Comparison of ENCODE assay signal across 16 cellular contexts in the genomic region with DNA sequence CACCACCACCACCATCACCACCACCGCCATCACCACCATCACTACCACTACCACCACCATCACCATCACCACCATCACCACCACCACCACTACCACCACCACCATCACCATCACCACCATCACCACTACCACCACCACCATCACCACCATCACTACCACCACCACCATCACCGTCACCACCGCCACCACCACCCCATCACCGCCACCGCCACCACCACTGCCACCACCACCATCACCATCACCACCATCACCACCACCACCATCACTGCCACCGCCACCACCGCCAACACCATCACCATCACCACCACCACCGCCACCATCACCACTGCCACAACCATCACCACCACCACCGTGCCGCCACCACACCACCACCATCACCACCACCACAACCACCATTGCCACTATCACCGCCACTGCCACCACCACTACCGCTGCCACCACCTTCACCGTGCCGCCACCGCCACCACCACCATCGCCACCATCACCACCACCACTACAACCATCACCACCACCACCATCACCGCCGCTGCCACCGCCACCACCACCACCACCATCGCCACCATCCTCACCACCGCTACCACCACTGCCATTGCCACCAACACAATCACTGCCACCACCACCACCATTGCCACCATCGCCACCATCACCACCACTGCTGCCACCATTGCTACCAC.
A peak's percentile ranks its signal among the peaks of the same experiment; 100 is the strongest.
DNase-seq lines count a peak whose midpoint lies in the region; ATAC-seq, FAIRE-seq and TF ChIP-seq lines count a peak whose summit lies in the region.
"Had no signal": no experiment of that assay in that cellular context is flagged by ENCODE, and none has a peak within 500 bp of the region (broad histone marks: within the 10 kb centered on the region; RNA-seq: fewer than 3 reads in every experiment).

No MANE protein-coding gene starts in this region.

- no peaks in the 10 kb centered on the region for H3K79me2 ChIP-seq in H1 (ENCODE audit: control insufficient read depth in 1 of 2, insufficient read depth in 2 of 2, low read length in 2 of 2)
- no peaks in the 10 kb centered on the region for H3K79me2 ChIP-seq in neural progenitor cell (ENCODE audit: low read depth)

- H3K9me3 Mint-ChIP-seq in activated naive CD8-positive, alpha-beta T cell treated with anti-CD3 and anti-CD28 coated beads, Interleukin-2, amount 10 ng/mL, durations not matched to agents 7 days and 5 days = peaks cover 11% of the 10 kb centered on the region
- H3K9me3 Mint-ChIP-seq in activated naive CD8-positive, alpha-beta T cell treated with anti-CD3 and anti-CD28 coated beads, Interleukin-2, amount 50 U/mL, for 24 hours = peaks cover 14% of the 10 kb centered on the region
- peaks cover 11% of the 10 kb centered on the region for H3K9me3 Mint-ChIP-seq in neural progenitor cell
- peaks cover 2% of the 10 kb centered on the region for H3K9me3 Mint-ChIP-seq in Calu3 (ENCODE audit: low read depth, unreplicated experiment)

- H2BK5ac ChIP-seq in H1 (ENCODE audit: low read depth, low read length) = no peak overlapping the region

- H3K27me3 ChIP-seq in H1 (replicated peaks in 1 of 4; ENCODE audit: control insufficient read depth in 3 of 4, extremely low read depth in 1 of 4, insufficient read depth in 3 of 4, low read length in 3 of 4) = no peaks in the 10 kb centered on the region
- no peaks in the 10 kb centered on the region for H3K27me3 ChIP-seq in neural progenitor cell
- H3K27me3 ChIP-seq: BLaER1 had no signal

- no peak for TF ChIP-seq POLR2A in H1 (IDR thresholded peaks at IDR 0.05; ENCODE audit: control extremely low read depth in 1 of 2, low read depth in 2 of 2, low read length in 2 of 2)

- no peak for FAIRE-seq in H1 (lab: Jason Lieb, UNC)
- peak; percentile 99 for FAIRE-seq in urothelium cell line (lab: Jason Lieb, UNC)
- FAIRE-seq: GM18507 had no signal

- H2BK15ac ChIP-seq in H1 (ENCODE audit: low read length) = no peak overlapping the region

- no peak overlapping the region for H3K14ac ChIP-seq in H1 (ENCODE audit: insufficient read length)

- WGBS in H1 (ENCODE audit: extremely low coverage in 1 of 2, insufficient coverage in 1 of 2, insufficient read length in 1 of 2, insufficient replicate concordance in 2 of 2, low coverage in 1 of 2, low lambda C conversion rate in 2 of 2, missing lambda C conversion rate in 1 of 2), 2 experiments = 83% methylated on average over 7 of the region's 22 CpGs; no CpG with 5 or more reads in 1 of the 2 experiments

- H2BK12ac ChIP-seq in H1 (ENCODE audit: low read depth, low read length) = 0 out of 2 replicates have a peak overlapping the region, but pooled peaks have one; percentile 68

- H2AFZ ChIP-seq in H1 (ENCODE audit: low read length) = no peak overlapping the region
- no peak overlapping the region for H2AFZ ChIP-seq in neural progenitor cell (replicated peaks)
- H2AFZ ChIP-seq: GM23338 had no signal

- peak overlapping the region; percentile 34 for H3K27ac Mint-ChIP-seq in activated naive CD8-positive, alpha-beta T cell treated with anti-CD3 and anti-CD28 coated beads, Interleukin-2, amount 10 ng/mL, durations not matched to agents 7 days and 5 days
- H3K27ac Mint-ChIP-seq in activated naive CD8-positive, alpha-beta T cell treated with anti-CD3 and anti-CD28 coated beads, Interleukin-2, amount 50 U/mL, for 24 hours = no peak overlapping the region
- H3K27ac Mint-ChIP-seq in neural progenitor cell (no peak overlapping the region), Calu3 (ENCODE audit: unreplicated experiment) (no peak overlapping the region)
- H3K27ac Mint-ChIP-seq: CD8-positive, alpha-beta memory T cell; GM23338; H9 had no signal

- peaks cover 10% of the 10 kb centered on the region; the same call in 1 of the 2 replicates for H3K23me2 ChIP-seq in H1 (ENCODE audit: low read depth, low read length)

- H3K9ac ChIP-seq in H1 (replicated peaks in 1 of 4; ENCODE audit: extremely low read depth in 1 of 4, low read depth in 3 of 4, low read length in 3 of 4) (no peak overlapping the region), neural progenitor cell (no peak overlapping the region)
- H3K9ac ChIP-seq: BLaER1 had no signal

- H3K36me3 Mint-ChIP-seq in activated naive CD8-positive, alpha-beta T cell treated with anti-CD3 and anti-CD28 coated beads, Interleukin-2, amount 10 ng/mL, durations not matched to agents 7 days and 5 days = no peaks in the 10 kb centered on the region
- H3K36me3 Mint-ChIP-seq in activated naive CD8-positive, alpha-beta T cell treated with anti-CD3 and anti-CD28 coated beads, Interleukin-2, amount 50 U/mL, for 24 hours (ENCODE audit: low read depth) = no peaks in the 10 kb centered on the region
- H3K36me3 Mint-ChIP-seq in neural progenitor cell = peaks cover 2% of the 10 kb centered on the region
- H3K36me3 Mint-ChIP-seq in Calu3 (ENCODE audit: insufficient read depth, unreplicated experiment) = no peaks in the 10 kb centered on the region
- H3K36me3 Mint-ChIP-seq: CD8-positive, alpha-beta memory T cell had no signal

- H4K5ac ChIP-seq in H1 (ENCODE audit: insufficient read length, low read depth, low read length) = no peak overlapping the region

- H3K4ac ChIP-seq in H1 (replicated peaks; ENCODE audit: insufficient read length, low read depth, low read length) = no peak overlapping the region

- H3K4me3 ChIP-seq in H1 (ENCODE audit: extremely low read depth in 1 of 4, insufficient read depth in 2 of 4, low read depth in 3 of 4, low read length in 4 of 4) (no peak overlapping the region), neural progenitor cell (no peak overlapping the region)
- H3K4me3 ChIP-seq: BLaER1, GM23338 had no signal

- no peaks in the 10 kb centered on the region for H3K4me1 ChIP-seq in H1 (replicated peaks in 1 of 4; ENCODE audit: control insufficient read depth in 3 of 4, insufficient read depth in 4 of 4, low read length in 3 of 4)
- H3K4me1 ChIP-seq in neural progenitor cell = no peaks in the 10 kb centered on the region
- H3K4me1 ChIP-seq: BLaER1, Caco-2 had no signal

- H3K23ac ChIP-seq in H1 (ENCODE audit: insufficient read length) = no peak overlapping the region

- no peak overlapping the region for H2BK20ac ChIP-seq in H1 (ENCODE audit: low read length)

- no peak overlapping the region for H2AK5ac ChIP-seq in H1 (ENCODE audit: low read depth, low read length)

- peak overlapping the region; percentile 46 for H3K56ac ChIP-seq in H1 (replicated peaks; ENCODE audit: insufficient read length, low read depth, low read length)

- H3K18ac ChIP-seq in H1 (ENCODE audit: extremely low read depth, low read length) = no peak overlapping the region

- H3K27ac ChIP-seq in H1 (ENCODE audit: low read depth, low read length) = no peak overlapping the region
- no peak overlapping the region for H3K27ac ChIP-seq in neural progenitor cell
- H3K27ac ChIP-seq: 22Rv1, BLaER1 had no signal

- H4K8ac ChIP-seq in H1 (ENCODE audit: extremely low read depth, insufficient read depth, low read length) = no peak overlapping the region

- no peaks in the 10 kb centered on the region for H3K4me1 Mint-ChIP-seq in activated naive CD8-positive, alpha-beta T cell treated with anti-CD3 and anti-CD28 coated beads, Interleukin-2, amount 10 ng/mL, durations not matched to agents 7 days and 5 days
- H3K4me1 Mint-ChIP-seq in activated naive CD8-positive, alpha-beta T cell treated with anti-CD3 and anti-CD28 coated beads, Interleukin-2, amount 50 U/mL, for 24 hours = no peaks in the 10 kb centered on the region
- H3K4me1 Mint-ChIP-seq in neural progenitor cell (no peaks in the 10 kb centered on the region), Calu3 (ENCODE audit: low read depth, unreplicated experiment) (no peaks in the 10 kb centered on the region)
- H3K4me1 Mint-ChIP-seq: CD8-positive, alpha-beta memory T cell; GM23338; H9 had no signal

- no peak for ATAC-seq in activated naive CD8-positive, alpha-beta T cell treated with anti-CD3 and anti-CD28 coated beads, Interleukin-2, amount 10 ng/mL, durations not matched to agents 7 days and 5 days (ENCODE audit: low read depth)
- ATAC-seq in activated naive CD8-positive, alpha-beta T cell treated with anti-CD3 and anti-CD28 coated beads, Interleukin-2, amount 50 U/mL, for 24 hours = no peak
- ATAC-seq: GM23338 had no signal

- no peak for TF ChIP-seq RAD21 in H1 (IDR thresholded peaks at IDR 0.05 in 1 of 2, conservative IDR thresholded peaks at IDR 0.05 in 1 of 2; ENCODE audit: low read depth in 2 of 2, low read length in 2 of 2)

- intact Hi-C loops in Calu3 (cut with micrococcal nuclease; ENCODE audit: unreplicated experiment) = no loop called here

- H3K9me3 ChIP-seq in H1 (ENCODE audit: insufficient read depth in 2 of 2, low read depth in 1 of 2, low read length in 1 of 2) (peaks cover 0 to 7% of the 10 kb centered on the region in 2 experiments; a peak in 1 of 4 replicates), neural progenitor cell (ENCODE audit: low read depth) (no peaks in the 10 kb centered on the region)
- H3K9me3 ChIP-seq: Caco-2 had no signal

- H3K4me2 ChIP-seq in H1 (ENCODE audit: insufficient read depth in 1 of 2, low read depth in 2 of 2, low read length in 2 of 2) (no peak overlapping the region), neural progenitor cell (no peak overlapping the region)
- H3K4me2 ChIP-seq: BLaER1, GM23338 had no signal

- no peaks in the 10 kb centered on the region for H3K79me1 ChIP-seq in H1 (ENCODE audit: low read depth, low read length)

- H4K20me1 ChIP-seq in H1 (replicated peaks in 1 of 2; ENCODE audit: control insufficient read depth in 1 of 2, insufficient read depth in 2 of 2, low read length in 2 of 2) (no peaks in the 10 kb centered on the region), neural progenitor cell (ENCODE audit: low read depth) (no peaks in the 10 kb centered on the region)
- H4K20me1 ChIP-seq: BLaER1 had no signal

- H4K91ac ChIP-seq in H1 (replicated peaks; ENCODE audit: insufficient read length, low read length) = no peak overlapping the region

- TF ChIP-seq CTCF in H1 (IDR thresholded peaks at IDR 0.05; ENCODE audit: control extremely low read depth in 1 of 3, insufficient read depth in 1 of 3, low read depth in 1 of 3, low read length in 3 of 3) (no peak), neural progenitor cell (IDR thresholded peaks at IDR 0.05) (no peak), Calu3 (IDR thresholded peaks at IDR 0.05; ENCODE audit: unreplicated experiment) (no peak)

- H2BK120ac ChIP-seq in H1 (replicated peaks; ENCODE audit: low read depth, low read length) = no peak overlapping the region

- TF ChIP-seq EP300 in H1 (IDR thresholded peaks at IDR 0.05; ENCODE audit: borderline replicate concordance in 1 of 2, low read depth in 2 of 2, low read length in 2 of 2) = no peak

- H3K36me3 ChIP-seq in H1 (ENCODE audit: control insufficient read depth in 2 of 4, insufficient read depth in 4 of 4, low read length in 3 of 4) (no peaks in the 10 kb centered on the region), neural progenitor cell (no peaks in the 10 kb centered on the region)
- H3K36me3 ChIP-seq: BLaER1 had no signal

- CTCF ChIA-PET in H1 (lab: Charles Lee; ENCODE audit: partially characterized antibody) = no interaction called here
- CTCF ChIA-PET in Calu3 (lab: Charles Lee) = no interaction called here

- H3F3A ChIP-seq in neural progenitor cell (ENCODE audit: low read depth) = no peaks in the 10 kb centered on the region

- no TSS peak for BruUV-seq in Calu3 (replicated peaks; lab: Mats Ljungman, UMichigan)

- no peak for DNase-seq in activated naive CD8-positive, alpha-beta T cell treated with anti-CD3 and anti-CD28 coated beads, Interleukin-2, amount 10 ng/mL, durations not matched to agents 7 days and 5 days
- DNase-seq in activated naive CD8-positive, alpha-beta T cell treated with anti-CD3 and anti-CD28 coated beads, Interleukin-2, amount 50 U/mL, for 24 hours = no peak
- DNase-seq in H1 (ENCODE audit: low read depth in 1 of 2, low spot score in 2 of 2) (no peak), neural progenitor cell (ENCODE audit: low spot score) (no peak), urothelium cell line (ENCODE audit: low spot score) (no peak), Calu3 (no peak), cerebellum (ENCODE audit: low spot score) (no peak)
- no peak for DNase-seq in activated CD4-positive, CD25-positive, alpha-beta regulatory T cell (lab: John Stamatoyannopoulos, UW)
- DNase-seq: Caco-2, DMS 273 treated with DMSO at 0.1 percent for 48 hours, H9 had no signal

- H3K4me3 Mint-ChIP-seq in activated naive CD8-positive, alpha-beta T cell treated with anti-CD3 and anti-CD28 coated beads, Interleukin-2, amount 10 ng/mL, durations not matched to agents 7 days and 5 days = no peak overlapping the region
- no peak overlapping the region for H3K4me3 Mint-ChIP-seq in activated naive CD8-positive, alpha-beta T cell treated with anti-CD3 and anti-CD28 coated beads, Interleukin-2, amount 50 U/mL, for 24 hours
- H3K4me3 Mint-ChIP-seq in neural progenitor cell (peak overlapping the region; percentile 54), Calu3 (ENCODE audit: low read depth, unreplicated experiment) (no peak overlapping the region)
- H3K4me3 Mint-ChIP-seq: CD8-positive, alpha-beta memory T cell; GM23338; H9 had no signal

- POLR2A ChIA-PET in activated naive CD8-positive, alpha-beta T cell treated with anti-CD3 and anti-CD28 coated beads, Interleukin-2, amount 10 ng/mL, durations not matched to agents 7 days and 5 days (lab: Charles Lee) = no interaction called here
- POLR2A ChIA-PET in H1 (lab: Charles Lee; ENCODE audit: partially characterized antibody) = no interaction called here

- no peaks in the 10 kb centered on the region for H3K27me3 Mint-ChIP-seq in activated naive CD8-positive, alpha-beta T cell treated with anti-CD3 and anti-CD28 coated beads, Interleukin-2, amount 10 ng/mL, durations not matched to agents 7 days and 5 days
- H3K27me3 Mint-ChIP-seq in activated naive CD8-positive, alpha-beta T cell treated with anti-CD3 and anti-CD28 coated beads, Interleukin-2, amount 50 U/mL, for 24 hours = no peaks in the 10 kb centered on the region
- H3K27me3 Mint-ChIP-seq in neural progenitor cell (ENCODE audit: insufficient read depth, low read depth) = peaks cover 9% of the 10 kb centered on the region
- H3K27me3 Mint-ChIP-seq in Calu3 (ENCODE audit: unreplicated experiment) = no peaks in the 10 kb centered on the region
- H3K27me3 Mint-ChIP-seq: CD8-positive, alpha-beta memory T cell had no signal
